Comparison of ENCODE assay signal across 3 cellular contexts in the genomic region with DNA sequence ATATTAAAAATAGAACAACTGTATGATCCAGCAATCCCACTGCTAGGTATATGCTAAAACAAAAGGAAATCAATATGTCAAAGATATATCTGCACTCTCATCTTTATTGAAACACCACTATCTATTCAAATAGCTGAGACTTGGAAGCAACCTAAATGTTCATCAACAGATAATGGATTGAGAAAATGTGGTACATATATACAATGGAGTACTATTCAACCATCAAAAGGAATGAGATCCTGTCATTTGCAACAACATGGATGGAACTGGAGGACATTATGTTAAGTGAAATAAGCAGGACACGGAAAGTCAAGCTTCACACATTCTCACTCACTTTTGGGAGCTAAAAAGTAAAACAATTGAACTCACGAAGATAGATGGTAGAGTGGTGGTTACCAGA.
"Had no signal": no experiment of that assay in that cellular context is flagged by ENCODE, and none has a peak within 500 bp of the region (broad histone marks: within the 10 kb centered on the region; RNA-seq: fewer than 3 reads in every experiment).

No MANE protein-coding gene starts in this region.

- DNase-seq: GDM1, GF-D8 had no signal

- H3K4me3 ChIP-seq: GM12878 had no signal

- ATAC-seq: GM12878 had no signal
